Comparison of ENCODE assay signal across 8 cellular contexts in genomic region chr6:79630883-79631799, GRCh38. TPM values are rescaled to one million over a fixed set of nuclear protein-coding genes. Genes with fewer than 3 reads are reported as not detected.
DNase-seq lines count a peak whose midpoint lies in the region; ATAC-seq and TF ChIP-seq lines count a peak whose summit lies in the region.

SH3BGRL2 (plus strand) TSS chr6:79631329; CDS start chr6:79631462, 133 bp downstream.

- H3K4me3 ChIP-seq in AG04450 (ENCODE audit: low read depth, low read length) (peak within 1 kb of the TSS; percentile 78), adrenal gland (peak within 1 kb of the TSS in 3 of 4 donors; percentile 40 to 92 (median 56)), neural progenitor cell (peak within 1 kb of the TSS; percentile 81), upper lobe of left lung (peak within 1 kb of the TSS; percentile 58 to 90 (median 72))

- intact Hi-C loops in adrenal gland (cut with DNase I) (no loop called here), Right ventricle myocardium inferior (cut with DNase I) (loop anchor here (5.0 kb wide), 1 partner anchor 41 kb away; no protein-coding TSS in a partner anchor)

- peaks cover 0 to 10% of the 10 kb centered on the region in 2 donors for H3K4me1 ChIP-seq in adrenal gland (replicated peaks in 1 of 2)
- H3K4me1 ChIP-seq in neural progenitor cell = peaks cover 22% of the 10 kb centered on the region
- H3K4me1 ChIP-seq in upper lobe of left lung = peaks cover 3 to 26% (median 10%) of the 10 kb centered on the region in 4 donors

- CTCF ChIA-PET in AG04450 (lab: Charles Lee) = interaction anchor here (0.9 to 1.7 kb wide), 4 partner anchors 41 to 237 kb away, joined by 3 to 9 read pairs (median 4); no protein-coding TSS in a partner anchor

- H3K4me3 Mint-ChIP-seq in neural progenitor cell = peak within 1 kb of the TSS; percentile 90

- H3K9me3 Mint-ChIP-seq in neural progenitor cell = no peaks in the 10 kb centered on the region

- no peaks in the 10 kb centered on the region for H3K36me3 Mint-ChIP-seq in neural progenitor cell

- peak within 1 kb of the TSS; percentile 45 for H3K9ac ChIP-seq in neural progenitor cell

- H3K36me3 ChIP-seq in adrenal gland (replicated peaks in 1 of 2) (no peaks in the 10 kb centered on the region), neural progenitor cell (no peaks in the 10 kb centered on the region), upper lobe of left lung (no peaks in the 10 kb centered on the region)

- peaks cover 23% of the 10 kb centered on the region for H3K4me1 Mint-ChIP-seq in neural progenitor cell

- no peak within 1 kb of the TSS for H3K27ac ChIP-seq in AG04450 (ENCODE audit: low read depth, low read length)
- H3K27ac ChIP-seq in adrenal gland = peak within 1 kb of the TSS in 2 of 5 donors; percentile 53 to 68
- H3K27ac ChIP-seq in neural progenitor cell = no peak within 1 kb of the TSS
- H3K27ac ChIP-seq in upper lobe of left lung = peak within 1 kb of the TSS; percentile 56 to 89 (median 86)

- peak within 1 kb of the TSS; percentile 96 for H2AFZ ChIP-seq in neural progenitor cell (replicated peaks)

- no peaks in the 10 kb centered on the region for H3F3A ChIP-seq in neural progenitor cell (ENCODE audit: low read depth)

- WGBS in adrenal gland, 4 donors = 1 to 5% (median 1%) methylated on average over 19 to 76 of the region's 77 CpGs
- 1 to 2% methylated on average over 23 to 56 of the region's 77 CpGs for WGBS in upper lobe of left lung, 2 donors

- peaks cover 14% of the 10 kb centered on the region for H3K79me2 ChIP-seq in neural progenitor cell (ENCODE audit: low read depth)

- no peaks in the 10 kb centered on the region for H3K27me3 Mint-ChIP-seq in neural progenitor cell (ENCODE audit: insufficient read depth, low read depth)

- POLR2A ChIA-PET in AG04450 (lab: Yijun Ruan, JAX) = no interaction called here

- TF ChIP-seq EP300 in upper lobe of left lung (IDR thresholded peaks at IDR 0.05) = no peak

- H4K20me1 ChIP-seq in neural progenitor cell (ENCODE audit: low read depth) = peaks cover 5% of the 10 kb centered on the region

- H3K27me3 ChIP-seq in AG04450 (ENCODE audit: control insufficient read depth, insufficient read depth, low read length) (no peaks in the 10 kb centered on the region), adrenal gland (no peaks in the 10 kb centered on the region), neural progenitor cell (peaks cover 26% of the 10 kb centered on the region), upper lobe of left lung (no peaks in the 10 kb centered on the region)

- H3K9me3 ChIP-seq in AG04450 (ENCODE audit: control insufficient read depth, insufficient read depth, low read length) (no peaks in the 10 kb centered on the region), adrenal gland (replicated peaks in 1 of 3) (no peaks in the 10 kb centered on the region), neural progenitor cell (ENCODE audit: low read depth) (no peaks in the 10 kb centered on the region), upper lobe of left lung (no peaks in the 10 kb centered on the region)

- ATAC-seq in GM18868 (IDR thresholded peaks at IDR 0.05; ENCODE audit: unreplicated experiment) (peak; percentile 76), HG03521 (IDR thresholded peaks at IDR 0.05; ENCODE audit: unreplicated experiment) (peak; percentile 67), Right ventricle myocardium inferior (peak; percentile 92), upper lobe of left lung (ENCODE audit: low FRiP score in 2 of 2) (peak; percentile 92 to 96)

- no peak for TF ChIP-seq CTCF in AG04450 (IDR thresholded peaks at IDR 0.05; ENCODE audit: low read depth, low read length)
- no peak for TF ChIP-seq CTCF in adrenal gland (IDR thresholded peaks at IDR 0.05)
- TF ChIP-seq CTCF in neural progenitor cell (IDR thresholded peaks at IDR 0.05) = no peak
- TF ChIP-seq CTCF in upper lobe of left lung (IDR thresholded peaks at IDR 0.05) = no peak

- peak within 1 kb of the TSS; percentile 82 for H3K4me2 ChIP-seq in neural progenitor cell

- DNase-seq in AG04450 (ENCODE audit: low read depth, low spot score) = peak; percentile 24
- peak; percentile 42 for DNase-seq in NOMO-1 treated with DMSO at 0.1 percent for 48 hours (lab: John Stamatoyannopoulos, UW; ENCODE audit: unreplicated experiment)
- peak; percentile 68 to 82 (median 71) for DNase-seq in adrenal gland
- DNase-seq in Right ventricle myocardium inferior (ENCODE audit: missing footprints) = peak; percentile 83
- peak; percentile 95 for DNase-seq in neural progenitor cell (ENCODE audit: low spot score)
- DNase-seq in upper lobe of left lung = peak; percentile 81 to 91

- H3K27ac Mint-ChIP-seq in neural progenitor cell = peak within 1 kb of the TSS; percentile 31

- TF ChIP-seq POLR2A in adrenal gland (IDR thresholded peaks at IDR 0.05) = peak in 1 of 2 donors; percentile 46
- TF ChIP-seq POLR2A in upper lobe of left lung (IDR thresholded peaks at IDR 0.05) = peak in 3 of 4 donors; percentile 24 to 64 (median 31)

RNA-seq across cellular contexts. Expression of gene SH3BGRL2, which starts in this region (rescaled TPM):
- 4.4 and 5.4 TPM in 2 replicates for polyA plus RNA-seq in AG04450 (2011; rRNA removed)
- polyA minus RNA-seq in AG04450 (2011; rRNA and poly(A)+ RNA removed) = 1.9 and 4.2 TPM in 2 replicates
- total RNA-seq in adrenal gland = 10 to 100 TPM in 3 of 8 donors, 1 to 10 TPM in 5; 5.6 to 13.3 (median 9.3) TPM
- polyA plus RNA-seq in adrenal gland = 10 to 100 TPM in 1 of 3 donors, 1 to 10 TPM in 2; 3.8 to 11.2 (median 4.6) TPM
- 7.9 TPM for total RNA-seq in Right ventricle myocardium inferior
- total RNA-seq in neural progenitor cell (ENCODE audit: low replicate concordance) = 30.7 and 47.0 TPM in 2 replicates
- total RNA-seq in upper lobe of left lung = 10 to 100 TPM; 23.6 to 65.8 (median 25.4) TPM

Comparison
In these comparisons a context has a peak if more than half of its experiments do, and no peak if none do; other contexts are left out.
1. DNase-seq: peak in every context shown above with its lines; median percentile 95 in neural progenitor cell; 86 in upper lobe of left lung; 83 in Right ventricle myocardium inferior; 71 in adrenal gland; 42 in NOMO-1 treated with DMSO at 0.1 percent for 48 hours; 24 in AG04450.
2. H3K27ac ChIP-seq: peak in upper lobe of left lung (4 of 4); none in AG04450 (single experiment) and neural progenitor cell (single experiment).
3. Peak in every context shown above with its lines, with median percentiles within 50 percentile points of each other: H3K4me3 ChIP-seq and ATAC-seq.